ENCODE assay signal across 17 cellular contexts in genomic region chrX:120761810-120762209, GRCh38.
DNase-seq lines count a peak whose midpoint lies in the region; TF ChIP-seq lines count a peak whose summit lies in the region.
"Had no signal": no experiment of that assay in that cellular context is flagged by ENCODE, and none has a peak within 500 bp of the region (broad histone marks: within the 10 kb centered on the region; RNA-seq: fewer than 3 reads in every experiment).

No MANE protein-coding gene starts in this region.

- H3K27me3 ChIP-seq in mesenchymal stem cell (ENCODE audit: control insufficient read depth in 1 of 2, insufficient read depth in 1 of 2, low read length in 2 of 2), result no peaks in the 10 kb centered on the region
- H3K27me3 ChIP-seq: neutrophil had no signal

- H3K27ac Mint-ChIP-seq in activated T-helper 2 cell treated with anti-CD3 and anti-CD28 coated beads, Interferon-gamma antibody, Interleukin-2, Interleukin-4, amounts not matched to agents 10 μg/mL and 5 μg/mL and 100 μg/mL, durations not matched to agents 14 hours and 24 hours and 36 hours, result no peak overlapping the region
- H3K27ac Mint-ChIP-seq: activated naive CD4-positive, alpha-beta T cell treated with anti-CD3 and anti-CD28 coated beads, Interleukin-2, amount 50 U/mL, for 24 hours had no signal

- no peaks in the 10 kb centered on the region for H3K4me1 ChIP-seq in mesenchymal stem cell (ENCODE audit: control insufficient read depth, insufficient read depth, low read depth, low read length)
- H3K4me1 ChIP-seq: esophagus squamous epithelium had no signal

- H3K23ac ChIP-seq in mesenchymal stem cell (ENCODE audit: low read length in 2 of 2), result no peak overlapping the region

- 73% methylated on average over 3 of the region's 4 CpGs for WGBS in mesenchymal stem cell

- no peak overlapping the region for H4K91ac ChIP-seq in mesenchymal stem cell (ENCODE audit: low read length)

- no peaks in the 10 kb centered on the region for H3K36me3 Mint-ChIP-seq in activated T-helper 2 cell treated with anti-CD3 and anti-CD28 coated beads, Interferon-gamma antibody, Interleukin-2, Interleukin-4, amounts not matched to agents 10 μg/mL and 5 μg/mL and 100 μg/mL, durations not matched to agents 14 hours and 24 hours and 36 hours (ENCODE audit: low read depth)
- H3K36me3 Mint-ChIP-seq: activated naive CD4-positive, alpha-beta T cell treated with anti-CD3 and anti-CD28 coated beads, Interleukin-2, amount 50 U/mL, for 24 hours had no signal

- intact Hi-C loops in activated T-helper 2 cell treated with anti-CD3 and anti-CD28 coated beads, Interferon-gamma antibody, Interleukin-2, Interleukin-4, amounts not matched to agents 10 μg/mL and 5 μg/mL and 100 μg/mL, durations not matched to agents 14 hours and 24 hours and 36 hours (cut with micrococcal nuclease), result no loop called here

- H3K4me3 ChIP-seq in fibroblast of the aortic adventitia (ENCODE audit: low read depth, low read length) (no peak overlapping the region), mesenchymal stem cell (ENCODE audit: insufficient read depth in 1 of 2, low read depth in 1 of 2, low read length in 2 of 2) (no peak overlapping the region)
- H3K4me3 ChIP-seq: esophagus squamous epithelium had no signal

- H3K36me3 ChIP-seq in mesenchymal stem cell (ENCODE audit: control insufficient read depth in 1 of 2, insufficient read depth in 2 of 2, low read depth in 1 of 2, low read length in 2 of 2), result no peaks in the 10 kb centered on the region
- H3K36me3 ChIP-seq: esophagus squamous epithelium, neutrophil had no signal

- H2AFZ ChIP-seq in mesenchymal stem cell (ENCODE audit: low read depth, low read length), result no peak overlapping the region

- H2BK12ac ChIP-seq in mesenchymal stem cell (ENCODE audit: low read length in 2 of 2), result no peak overlapping the region

- H3K4me2 ChIP-seq in mesenchymal stem cell (ENCODE audit: low read length, poor library complexity, severe bottlenecking), result no peak overlapping the region

- no peak overlapping the region for H2BK120ac ChIP-seq in mesenchymal stem cell (ENCODE audit: low read depth, low read length)

- no peaks in the 10 kb centered on the region for H3K9me3 ChIP-seq in mesenchymal stem cell (ENCODE audit: control insufficient read depth, low read length)
- H3K9me3 ChIP-seq: esophagus squamous epithelium, neutrophil had no signal

- H3K27ac ChIP-seq in mesenchymal stem cell (ENCODE audit: low read length, poor library complexity, severe bottlenecking), result no peak overlapping the region
- H3K27ac ChIP-seq: neutrophil had no signal

- no peaks in the 10 kb centered on the region for H3K27me3 Mint-ChIP-seq in activated T-helper 2 cell treated with anti-CD3 and anti-CD28 coated beads, Interferon-gamma antibody, Interleukin-2, Interleukin-4, amounts not matched to agents 10 μg/mL and 5 μg/mL and 100 μg/mL, durations not matched to agents 14 hours and 24 hours and 36 hours (ENCODE audit: low read depth)
- H3K27me3 Mint-ChIP-seq: activated naive CD4-positive, alpha-beta T cell treated with anti-CD3 and anti-CD28 coated beads, Interleukin-2, amount 50 U/mL, for 24 hours had no signal

- H3K18ac ChIP-seq in mesenchymal stem cell (ENCODE audit: low read depth in 1 of 2, low read length in 2 of 2), result no peak overlapping the region

- no peak for TF ChIP-seq CTCF in fibroblast of the aortic adventitia (IDR thresholded peaks at IDR 0.05; ENCODE audit: insufficient read depth, low read length)

- H2AK5ac ChIP-seq in mesenchymal stem cell (ENCODE audit: low read length, severe bottlenecking), result no peak overlapping the region

- DNase-seq in AG20443 (ENCODE audit: low spot score) (peak; percentile 50), RPMI7951 (ENCODE audit: low read depth) (peak; percentile 58), fibroblast of the aortic adventitia (ENCODE audit: low read depth) (peak; percentile 80), mesenchymal stem cell (no peak), NCI-H2171 (lab: John Stamatoyannopoulos, UW) (no peak), dermis blood vessel endothelial cell (no peak)
- no peak for DNase-seq in activated T-helper 2 cell treated with anti-CD3 and anti-CD28 coated beads, Interferon-gamma antibody, Interleukin-2, Interleukin-4, amounts not matched to agents 10 μg/mL and 5 μg/mL and 100 μg/mL, durations not matched to agents 14 hours and 24 hours and 36 hours (ENCODE audit: low spot score)
- DNase-seq in activated naive CD4-positive, alpha-beta T cell (lab: John Stamatoyannopoulos, UW), result no peak
- DNase-seq: activated CD4-positive, alpha-beta T cell treated with anti-CD3 and anti-CD28 coated beads, Interleukin-2, amount 50 U/mL, for 1 hour; esophagus squamous epithelium; GF-D8; GOT3; NCI-H1092; NCI-H748 treated with DMSO at 0.1 percent for 48 hours; stimulated activated CD4-positive, alpha-beta T cell treated with anti-CD3 and anti-CD28 coated beads, Interleukin-2, amount 100 ng/mL, for 24 hours had no signal

- H3K9ac ChIP-seq in mesenchymal stem cell (ENCODE audit: low read length), result peak overlapping the region; percentile 58

- no peak overlapping the region for H2BK15ac ChIP-seq in mesenchymal stem cell (ENCODE audit: low read depth, poor library complexity, severe bottlenecking)

- H3K79me1 ChIP-seq in mesenchymal stem cell (replicated peaks; ENCODE audit: low read length, poor library complexity, severe bottlenecking), result no peaks in the 10 kb centered on the region

- H3K4me3 Mint-ChIP-seq in activated T-helper 2 cell treated with anti-CD3 and anti-CD28 coated beads, Interferon-gamma antibody, Interleukin-2, Interleukin-4, amounts not matched to agents 10 μg/mL and 5 μg/mL and 100 μg/mL, durations not matched to agents 14 hours and 24 hours and 36 hours (ENCODE audit: low read depth), result no peak overlapping the region
- H3K4me3 Mint-ChIP-seq: activated naive CD4-positive, alpha-beta T cell treated with anti-CD3 and anti-CD28 coated beads, Interleukin-2, amount 50 U/mL, for 24 hours had no signal

- H3K14ac ChIP-seq in mesenchymal stem cell (ENCODE audit: low read length in 2 of 2), result no peak overlapping the region

- no peaks in the 10 kb centered on the region for H3K9me3 Mint-ChIP-seq in activated T-helper 2 cell treated with anti-CD3 and anti-CD28 coated beads, Interferon-gamma antibody, Interleukin-2, Interleukin-4, amounts not matched to agents 10 μg/mL and 5 μg/mL and 100 μg/mL, durations not matched to agents 14 hours and 24 hours and 36 hours
- H3K9me3 Mint-ChIP-seq: activated naive CD4-positive, alpha-beta T cell treated with anti-CD3 and anti-CD28 coated beads, Interleukin-2, amount 50 U/mL, for 24 hours had no signal

- no peak overlapping the region for H4K8ac ChIP-seq in mesenchymal stem cell (ENCODE audit: low read length)

- H3K4me1 Mint-ChIP-seq in activated T-helper 2 cell treated with anti-CD3 and anti-CD28 coated beads, Interferon-gamma antibody, Interleukin-2, Interleukin-4, amounts not matched to agents 10 μg/mL and 5 μg/mL and 100 μg/mL, durations not matched to agents 14 hours and 24 hours and 36 hours (ENCODE audit: low read depth), result no peaks in the 10 kb centered on the region

- H3K4ac ChIP-seq in mesenchymal stem cell (ENCODE audit: low read depth in 1 of 2, low read length in 2 of 2), result no peak overlapping the region

- no peak overlapping the region for H2BK5ac ChIP-seq in mesenchymal stem cell (ENCODE audit: low read depth, low read length, poor library complexity, severe bottlenecking)

Comparison
In these comparisons a context has a peak if more than half of its experiments do, and no peak if none do; other contexts are left out.
1. DNase-seq: peak in AG20443 (single experiment), RPMI7951 (single experiment) and fibroblast of the aortic adventitia (single experiment); none in mesenchymal stem cell (single experiment), activated T-helper 2 cell treated with anti-CD3 and anti-CD28 coated beads, Interferon-gamma antibody, Interleukin-2, Interleukin-4, amounts not matched to agents 10 μg/mL and 5 μg/mL and 100 μg/mL, durations not matched to agents 14 hours and 24 hours and 36 hours (single experiment), NCI-H2171 (single experiment), activated naive CD4-positive, alpha-beta T cell (0 of 4) and dermis blood vessel endothelial cell (single experiment).